15 cellular contexts compared by ENCODE assay signal in the genomic region with DNA sequence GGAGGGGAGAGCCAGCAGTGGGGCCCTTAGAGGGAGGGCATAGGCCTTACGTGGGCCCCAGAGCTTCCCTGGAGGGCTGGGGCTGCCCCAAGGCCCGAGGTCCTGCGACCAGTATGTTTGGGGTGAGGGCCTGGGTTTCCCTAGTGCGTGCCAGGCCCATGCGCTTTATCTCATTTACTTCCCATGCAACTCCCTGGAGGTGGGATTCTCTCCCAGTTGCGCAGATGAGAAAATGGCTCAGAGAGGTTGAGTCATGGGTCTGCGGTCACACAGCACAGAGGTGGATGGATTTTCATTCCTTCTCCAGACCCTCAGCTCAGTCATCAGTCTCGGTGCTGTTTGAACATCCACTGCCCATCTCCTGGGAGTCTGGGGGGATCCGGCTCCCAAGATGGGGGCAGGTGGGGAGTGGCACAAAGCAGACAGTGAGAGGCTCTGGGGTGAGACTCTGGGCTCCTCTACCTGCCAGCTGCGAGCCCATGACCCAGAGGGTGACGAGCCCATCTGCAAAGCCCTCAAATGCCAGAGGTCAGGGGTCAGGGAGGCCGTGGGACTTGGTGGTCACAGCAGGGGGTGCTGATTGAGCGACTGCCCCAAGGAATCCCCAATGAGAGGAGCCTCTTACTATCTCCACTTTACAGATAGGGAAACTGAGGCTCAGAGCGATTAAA.
DNase-seq lines count a peak whose midpoint lies in the region; ATAC-seq and TF ChIP-seq lines count a peak whose summit lies in the region.
"Had no signal": no experiment of that assay in that cellular context is flagged by ENCODE, and none has a peak within 500 bp of the region (broad histone marks: within the 10 kb centered on the region; RNA-seq: fewer than 3 reads in every experiment).

No MANE protein-coding gene starts in this region.

- H3K4me3 ChIP-seq in cardiac muscle cell = no peak overlapping the region
- no peak overlapping the region for H3K4me3 ChIP-seq in right atrium auricular region
- no peak overlapping the region for H3K4me3 ChIP-seq in CD8-positive, alpha-beta memory T cell (ENCODE audit: low read length)
- H3K4me3 ChIP-seq: SJSA1 had no signal

- peaks cover 9% of the 10 kb centered on the region for H3K36me3 Mint-ChIP-seq in activated B cell treated with CpG ODN at 0.5 μM for 24 hours (ENCODE audit: low read depth)
- H3K36me3 Mint-ChIP-seq in CD8-positive, alpha-beta memory T cell = peaks cover 0 to 7% (median 3%) of the 10 kb centered on the region in 3 donors

- POLR2A ChIA-PET in activated B cell treated with CpG ODN at 0.5 μM for 24 hours (lab: Charles Lee) = no interaction called here
- POLR2A ChIA-PET in CD8-positive, alpha-beta memory T cell (lab: Charles Lee) = no interaction called here

- H3K9me3 ChIP-seq in cardiac muscle cell (ENCODE audit: low read depth) = no peaks in the 10 kb centered on the region
- no peaks in the 10 kb centered on the region for H3K9me3 ChIP-seq in right atrium auricular region
- H3K9me3 ChIP-seq in CD8-positive, alpha-beta memory T cell (ENCODE audit: low read length) = no peaks in the 10 kb centered on the region
- H3K9me3 ChIP-seq: SJSA1 had no signal

- no peak overlapping the region for H3K4me3 Mint-ChIP-seq in activated B cell treated with CpG ODN at 0.5 μM for 24 hours
- H3K4me3 Mint-ChIP-seq in CD8-positive, alpha-beta memory T cell = no peak overlapping the region

- intact Hi-C loops in activated B cell treated with CpG ODN at 0.5 μM for 24 hours (cut with micrococcal nuclease) = no loop called here

- H3K27ac ChIP-seq in cardiac muscle cell = peak overlapping the region; percentile 14
- H3K27ac ChIP-seq in right atrium auricular region = no peak overlapping the region
- H3K27ac ChIP-seq in CD8-positive, alpha-beta memory T cell (ENCODE audit: low read depth, low read length) = no peak overlapping the region
- H3K27ac ChIP-seq: HL-60, SJSA1 had no signal

- no peaks in the 10 kb centered on the region for H3K27me3 ChIP-seq in cardiac muscle cell
- H3K27me3 ChIP-seq in right atrium auricular region = no peaks in the 10 kb centered on the region
- H3K27me3 ChIP-seq in CD8-positive, alpha-beta memory T cell (ENCODE audit: insufficient read depth, low read length, poor library complexity, severe bottlenecking) = no peaks in the 10 kb centered on the region
- H3K27me3 ChIP-seq: SJSA1 had no signal

- H3K27ac Mint-ChIP-seq in activated B cell treated with CpG ODN at 0.5 μM for 24 hours = no peak overlapping the region
- peak overlapping the region in 1 of 8 donors; percentile 46 for H3K27ac Mint-ChIP-seq in CD8-positive, alpha-beta memory T cell

- no peaks in the 10 kb centered on the region for H3K4me1 Mint-ChIP-seq in activated B cell treated with CpG ODN at 0.5 μM for 24 hours
- H3K4me1 Mint-ChIP-seq in CD8-positive, alpha-beta memory T cell = no peaks in the 10 kb centered on the region

- H3K36me3 ChIP-seq in cardiac muscle cell (no peaks in the 10 kb centered on the region), right atrium auricular region (no peaks in the 10 kb centered on the region)
- H3K36me3 ChIP-seq in CD8-positive, alpha-beta memory T cell (ENCODE audit: insufficient read depth, low read length) = no peaks in the 10 kb centered on the region
- H3K36me3 ChIP-seq: SJSA1 had no signal

- peaks cover 34% of the 10 kb centered on the region for H3K4me1 ChIP-seq in cardiac muscle cell (ENCODE audit: low read depth)
- H3K4me1 ChIP-seq in right atrium auricular region = no peaks in the 10 kb centered on the region
- no peaks in the 10 kb centered on the region for H3K4me1 ChIP-seq in CD8-positive, alpha-beta memory T cell (ENCODE audit: insufficient read depth, low read length)
- H3K4me1 ChIP-seq: SJSA1 had no signal

- ATAC-seq in activated B cell treated with CpG ODN at 0.5 μM for 24 hours (ENCODE audit: low read depth) (no peak), omental fat pad (ENCODE audit: low FRiP score) (no peak), GM21367 (IDR thresholded peaks at IDR 0.05; ENCODE audit: unreplicated experiment) (no peak)

- no peak for DNase-seq in cardiac muscle cell (ENCODE audit: low read depth in 1 of 2, low spot score in 1 of 2)
- no peak for DNase-seq in right atrium auricular region (ENCODE audit: low spot score)
- peak; percentile 9 for DNase-seq in activated B cell treated with CpG ODN at 0.5 μM for 24 hours
- DNase-seq in omental fat pad (ENCODE audit: low spot score) = peak; percentile 11
- DNase-seq in germinal center (ENCODE audit: low spot score) = no peak
- DNase-seq in CD8-positive, alpha-beta memory T cell = no peak
- DNase-seq: C1 segment of cervical spinal cord, DMS 273 treated with DMSO at 0.1 percent for 48 hours, KG1, NCI-H1417 treated with DMSO at 0.1 percent for 48 hours, NCI-H1930, NCI-H446 had no signal

- no peaks in the 10 kb centered on the region for H3K9me3 Mint-ChIP-seq in activated B cell treated with CpG ODN at 0.5 μM for 24 hours
- no peaks in the 10 kb centered on the region for H3K9me3 Mint-ChIP-seq in CD8-positive, alpha-beta memory T cell

- CTCF ChIA-PET in activated B cell treated with CpG ODN at 0.5 μM for 24 hours (lab: Charles Lee) = no interaction called here
- CTCF ChIA-PET in CD8-positive, alpha-beta memory T cell (lab: Charles Lee) = no interaction called here

- H3K27me3 Mint-ChIP-seq in activated B cell treated with CpG ODN at 0.5 μM for 24 hours = no peaks in the 10 kb centered on the region
- H3K27me3 Mint-ChIP-seq in CD8-positive, alpha-beta memory T cell = peaks cover 0 to 3% of the 10 kb centered on the region in 2 donors

- TF ChIP-seq CTCF in cardiac muscle cell (IDR thresholded peaks at IDR 0.05; ENCODE audit: low read depth, low read length) = no peak
- TF ChIP-seq CTCF in right atrium auricular region (IDR thresholded peaks at IDR 0.05) = no peak
- no peak for TF ChIP-seq CTCF in activated B cell treated with CpG ODN at 0.5 μM for 24 hours (IDR thresholded peaks at IDR 0.05)
- TF ChIP-seq CTCF in omental fat pad (IDR thresholded peaks at IDR 0.05) = no peak

Comparison
In these comparisons a context has a peak if more than half of its experiments do, and no peak if none do; other contexts are left out.
1. DNase-seq: peak in activated B cell treated with CpG ODN at 0.5 μM for 24 hours (single experiment) and omental fat pad (single experiment); none in cardiac muscle cell (0 of 2), right atrium auricular region (single experiment), germinal center (single experiment) and CD8-positive, alpha-beta memory T cell (0 of 5).